Comparison of ENCODE assay signal across 23 cellular contexts in the genomic region with DNA sequence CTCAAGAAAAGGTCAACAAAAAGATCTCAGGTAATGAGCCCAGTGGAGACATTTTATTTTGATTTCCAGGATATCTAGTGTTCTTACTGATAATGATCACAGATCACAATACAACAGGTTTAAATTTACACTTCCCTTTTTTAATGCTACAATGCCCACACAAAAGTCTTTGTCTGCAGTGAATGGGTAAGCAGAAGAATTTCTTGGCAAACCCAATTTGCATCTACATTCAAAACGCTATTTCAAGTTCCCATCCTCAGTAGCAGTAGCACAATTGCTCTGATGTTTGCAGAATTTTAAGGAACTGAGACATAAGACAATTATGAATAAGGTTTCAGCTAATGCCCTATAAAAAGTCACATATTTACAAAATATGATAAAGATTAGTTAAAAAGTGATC.
DNase-seq lines count a peak whose midpoint lies in the region; ATAC-seq and FAIRE-seq lines count a peak whose summit lies in the region.
"Had no signal": no experiment of that assay in that cellular context is flagged by ENCODE, and none has a peak within 500 bp of the region (broad histone marks: within the 10 kb centered on the region; RNA-seq: fewer than 3 reads in every experiment).

No MANE protein-coding gene starts in this region.

- H3K4me1 ChIP-seq in small intestine (ENCODE audit: control insufficient read depth in 2 of 2, insufficient read depth in 1 of 2, low read depth in 1 of 2, low read length in 1 of 2): no peaks in the 10 kb centered on the region
- H3K4me1 ChIP-seq: BLaER1 had no signal

- ATAC-seq in HG02610 (IDR thresholded peaks at IDR 0.05; ENCODE audit: unreplicated experiment): peak; percentile 84

- H3K27ac Mint-ChIP-seq in immature natural killer cell: no peak overlapping the region
- H3K27ac Mint-ChIP-seq: CD4-positive, alpha-beta memory T cell; IgD-negative memory B cell had no signal

- no peaks in the 10 kb centered on the region for H3K36me3 ChIP-seq in small intestine (ENCODE audit: control insufficient read depth in 2 of 2, insufficient read depth in 2 of 2, low read length in 2 of 2)
- H3K36me3 ChIP-seq: BLaER1 had no signal

- no peaks in the 10 kb centered on the region for H3K9me3 ChIP-seq in small intestine (ENCODE audit: control insufficient read depth, low read depth)
- H3K9me3 ChIP-seq: BLaER1, SK-N-SH had no signal

- H3K36me3 Mint-ChIP-seq in immature natural killer cell: no peaks in the 10 kb centered on the region
- H3K36me3 Mint-ChIP-seq: CD4-positive, alpha-beta memory T cell; IgD-negative memory B cell had no signal

- no peak for FAIRE-seq in small intestine (lab: Jason Lieb, UNC)
- FAIRE-seq: H54 had no signal

- DNase-seq in NCI-H146 treated with DMSO at 0.1 percent for 48 hours (lab: John Stamatoyannopoulos, UW; ENCODE audit: unreplicated experiment): peak; percentile 24
- no peak for DNase-seq in NCI-H146 (lab: John Stamatoyannopoulos, UW)
- peak; percentile 28 for DNase-seq in RPMI8226
- DNase-seq in iPS-NIHi11 (ENCODE audit: low spot score): no peak
- DNase-seq in C1 segment of cervical spinal cord (lab: John Stamatoyannopoulos, UW): no peak
- no peak for DNase-seq in small intestine
- DNase-seq in immature natural killer cell: no peak
- DNase-seq: ACHN; CD4-positive, alpha-beta memory T cell; DND-41; MV-4-11; NCI-H1105 treated with DMSO at 0.1 percent for 48 hours; NCI-H187; NCI-H2107; NCI-H446 treated with DMSO at 0.1 percent for 48 hours; SIG-M5; SK-N-SH; T-helper 2 cell had no signal

- H3K27me3 ChIP-seq in small intestine (ENCODE audit: control insufficient read depth in 2 of 2, insufficient read depth in 2 of 2, low read length in 2 of 2): no peaks in the 10 kb centered on the region
- H3K27me3 ChIP-seq: BLaER1 had no signal

- no peaks in the 10 kb centered on the region for H3K4me1 Mint-ChIP-seq in immature natural killer cell
- H3K4me1 Mint-ChIP-seq: CD4-positive, alpha-beta memory T cell; IgD-negative memory B cell had no signal

- no peak overlapping the region for H3K4me3 Mint-ChIP-seq in immature natural killer cell
- H3K4me3 Mint-ChIP-seq: CD4-positive, alpha-beta memory T cell had no signal

- H3K27me3 Mint-ChIP-seq in immature natural killer cell (ENCODE audit: low read depth in 3 of 3): no peaks in the 10 kb centered on the region
- H3K27me3 Mint-ChIP-seq: CD4-positive, alpha-beta memory T cell; IgD-negative memory B cell had no signal

- no peak overlapping the region for H3K4me3 ChIP-seq in small intestine (ENCODE audit: low read depth in 1 of 2, low read length in 2 of 2)
- H3K4me3 ChIP-seq: BLaER1 had no signal

- WGBS in small intestine, 3 donors: 46 to 68% (median 63%) methylated on average over 1 of the region's 1 CpG

- peaks cover 0 to 50% (median 20%) of the 10 kb centered on the region in 6 donors for H3K9me3 Mint-ChIP-seq in immature natural killer cell

- no peak overlapping the region for H3K27ac ChIP-seq in small intestine (ENCODE audit: low read depth in 1 of 2, low read length in 1 of 2)
- H3K27ac ChIP-seq: 22Rv1, BLaER1 had no signal

Comparison
In these comparisons a context has a peak if more than half of its experiments do, and no peak if none do; other contexts are left out.
1. DNase-seq: peak in NCI-H146 treated with DMSO at 0.1 percent for 48 hours (single experiment) and RPMI8226 (single experiment); none in NCI-H146 (single experiment), iPS-NIHi11 (single experiment), C1 segment of cervical spinal cord (0 of 14), small intestine (single experiment) and immature natural killer cell (0 of 3).